Comparison of ENCODE assay signal across 13 cellular contexts in the genomic region with DNA sequence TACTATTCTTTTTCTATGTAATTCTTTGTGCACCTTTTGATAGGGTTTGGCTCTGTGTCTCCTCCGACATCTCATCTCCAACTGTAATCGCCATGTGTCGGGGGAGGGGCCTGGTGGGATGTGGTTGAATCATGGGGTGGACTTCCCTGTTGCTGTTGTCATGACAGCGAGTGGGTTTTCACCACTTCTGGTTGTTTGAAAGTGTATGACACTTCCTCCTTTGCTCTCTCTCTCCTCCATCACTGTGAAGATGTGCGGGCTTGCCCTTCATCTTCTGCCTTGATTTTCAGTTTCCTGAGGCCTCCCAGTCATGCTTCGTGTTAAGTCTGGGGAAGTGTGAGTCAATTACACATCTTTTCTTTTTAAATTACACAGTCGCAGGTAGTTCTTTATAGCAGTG.
DNase-seq lines count a peak whose midpoint lies in the region; ATAC-seq and TF ChIP-seq lines count a peak whose summit lies in the region.
"Had no signal": no experiment of that assay in that cellular context is flagged by ENCODE, and none has a peak within 500 bp of the region (broad histone marks: within the 10 kb centered on the region; RNA-seq: fewer than 3 reads in every experiment).

No MANE protein-coding gene starts in this region.

- H3K27ac Mint-ChIP-seq in activated naive CD4-positive, alpha-beta T cell treated with anti-CD3 and anti-CD28 coated beads for 36 hours: no peak overlapping the region

- CTCF ChIA-PET in activated naive CD4-positive, alpha-beta T cell treated with anti-CD3 and anti-CD28 coated beads for 36 hours (lab: Charles Lee): no interaction called here

- H3K4me3 Mint-ChIP-seq in activated naive CD4-positive, alpha-beta T cell treated with anti-CD3 and anti-CD28 coated beads for 36 hours: no peak overlapping the region

- no peaks in the 10 kb centered on the region for H3K9me3 ChIP-seq in lower lobe of right lung
- no peaks in the 10 kb centered on the region; the same call in 1 of the 2 replicates for H3K9me3 ChIP-seq in BE2C
- H3K9me3 ChIP-seq: thyroid gland had no signal

- ATAC-seq in lower lobe of right lung: no peak

- H3K4me3 ChIP-seq in lower lobe of right lung: no peak overlapping the region
- no peak overlapping the region for H3K4me3 ChIP-seq in BE2C (ENCODE audit: low read depth, low read length)
- H3K4me3 ChIP-seq: thyroid gland had no signal

- H3K4me1 ChIP-seq in lower lobe of right lung (no peaks in the 10 kb centered on the region), BE2C (no peaks in the 10 kb centered on the region)
- H3K4me1 ChIP-seq: thyroid gland had no signal

- intact Hi-C loops in activated naive CD4-positive, alpha-beta T cell treated with anti-CD3 and anti-CD28 coated beads for 36 hours (cut with micrococcal nuclease): no loop called here
- intact Hi-C loops in lower lobe of right lung (cut with DNase I): no loop called here

- H3K4me1 Mint-ChIP-seq in activated naive CD4-positive, alpha-beta T cell treated with anti-CD3 and anti-CD28 coated beads for 36 hours (ENCODE audit: low read depth): peaks cover 3% of the 10 kb centered on the region

- H3K36me3 ChIP-seq in lower lobe of right lung: no peaks in the 10 kb centered on the region
- no peaks in the 10 kb centered on the region for H3K36me3 ChIP-seq in BE2C
- H3K36me3 ChIP-seq: thyroid gland had no signal

- H3K27me3 ChIP-seq in lower lobe of right lung (ENCODE audit: low read depth): no peaks in the 10 kb centered on the region
- no peaks in the 10 kb centered on the region for H3K27me3 ChIP-seq in BE2C
- H3K27me3 ChIP-seq: thyroid gland had no signal

- DNase-seq in M059J (ENCODE audit: low read depth): peak; percentile 8
- peak; percentile 1 to 26 for DNase-seq in activated CD4-positive, alpha-beta T cell treated with anti-CD3 and anti-CD28 coated beads for 4 hours
- peak; percentile 41 for DNase-seq in activated naive CD4-positive, alpha-beta T cell treated with anti-CD3 and anti-CD28 coated beads for 36 hours
- peak; percentile 4 to 16 for DNase-seq in stimulated activated CD8-positive, alpha-beta memory T cell treated with anti-CD3 and anti-CD28 coated beads, Interleukin-2, amount 100 ng/mL, for 48 hours (ENCODE audit: low read depth in 2 of 2)
- DNase-seq in lower lobe of right lung: no peak
- no peak for DNase-seq in NCI-H524 (lab: John Stamatoyannopoulos, UW)
- no peak for DNase-seq in BE2C
- DNase-seq: foreskin melanocyte, IMR-90, NCI-H1694, NCI-H748 treated with DMSO at 0.1 percent for 48 hours, SHP77, thyroid gland had no signal

- H3K27me3 Mint-ChIP-seq in activated naive CD4-positive, alpha-beta T cell treated with anti-CD3 and anti-CD28 coated beads for 36 hours (ENCODE audit: low read depth): peaks cover 7% of the 10 kb centered on the region

- H3K9me3 Mint-ChIP-seq in activated naive CD4-positive, alpha-beta T cell treated with anti-CD3 and anti-CD28 coated beads for 36 hours: peaks cover 12% of the 10 kb centered on the region

- no peak for TF ChIP-seq CTCF in lower lobe of right lung (IDR thresholded peaks at IDR 0.05)
- no peak for TF ChIP-seq CTCF in BE2C (IDR thresholded peaks at IDR 0.05; ENCODE audit: low read depth, low read length)

- H3K36me3 Mint-ChIP-seq in activated naive CD4-positive, alpha-beta T cell treated with anti-CD3 and anti-CD28 coated beads for 36 hours (ENCODE audit: low read depth): no peaks in the 10 kb centered on the region

- H3K27ac ChIP-seq in lower lobe of right lung: no peak overlapping the region
- H3K27ac ChIP-seq: thyroid gland had no signal

Comparison
In these comparisons a context has a peak if more than half of its experiments do, and no peak if none do; other contexts are left out.
1. DNase-seq: peak in M059J (single experiment), activated CD4-positive, alpha-beta T cell treated with anti-CD3 and anti-CD28 coated beads for 4 hours (2 of 2), activated naive CD4-positive, alpha-beta T cell treated with anti-CD3 and anti-CD28 coated beads for 36 hours (single experiment) and stimulated activated CD8-positive, alpha-beta memory T cell treated with anti-CD3 and anti-CD28 coated beads, Interleukin-2, amount 100 ng/mL, for 48 hours (2 of 2); none in lower lobe of right lung (single experiment), NCI-H524 (0 of 2) and BE2C (single experiment).